In genomic region chr9:93064392-93065124, GRCh38 we compare ENCODE assay signal across 9 cellular contexts. TPM values are rescaled to one million over a fixed set of nuclear protein-coding genes. Genes with fewer than 3 reads are reported as not detected.
DNase-seq lines count a peak whose midpoint lies in the region; ATAC-seq, FAIRE-seq and TF ChIP-seq lines count a peak whose summit lies in the region.
"Had no signal": no experiment of that assay in that cellular context is flagged by ENCODE, and none has a peak within 500 bp of the region (broad histone marks: within the 10 kb centered on the region; RNA-seq: fewer than 3 reads in every experiment).

No MANE protein-coding gene starts in this region.

- DNase-seq in NCI-H82 (lab: John Stamatoyannopoulos, UW) (peak; percentile 38), NCI-H82 treated with DMSO at 0.1 percent for 48 hours (lab: John Stamatoyannopoulos, UW; ENCODE audit: unreplicated experiment) (no peak), SKM-1 (lab: John Stamatoyannopoulos, UW; ENCODE audit: unreplicated experiment) (peak; percentile 72), pancreas (no peak), posterior cingulate gyrus (no peak), kidney glomerular epithelial cell (lab: John Stamatoyannopoulos, UW) (no peak)
- DNase-seq in activated naive CD4-positive, alpha-beta T cell (lab: John Stamatoyannopoulos, UW), result peak; percentile 42 to 79 (median 68)

- no peaks in the 10 kb centered on the region for H3K36me3 ChIP-seq in pancreas

- no peaks in the 10 kb centered on the region for H3K9me3 ChIP-seq in pancreas

- peaks cover 0 to 4% (median 0%) of the 10 kb centered on the region in 3 donors for H3K4me1 ChIP-seq in pancreas

- H3K27ac ChIP-seq in pancreas, result no peak overlapping the region

- no peak for FAIRE-seq in pancreas (lab: Jason Lieb, UNC)
- FAIRE-seq: bronchial epithelial cell had no signal

- intact Hi-C loops in pancreas (cut with DNase I) (no loop called here), posterior cingulate gyrus (cut with DNase I) (no loop called here)

- no peak overlapping the region for H3K4me3 ChIP-seq in pancreas

- no peak for TF ChIP-seq CTCF in pancreas (IDR thresholded peaks at IDR 0.05)

- WGBS in pancreas, 2 donors, result 70 to 72% methylated on average over 12 of the region's 12 CpGs

- ATAC-seq in HG03342 (IDR thresholded peaks at IDR 0.05; ENCODE audit: unreplicated experiment) (peak; percentile 92), pancreas (peak in 3 of 4 donors; percentile 22 to 56 (median 44))

- no peaks in the 10 kb centered on the region for H3K27me3 ChIP-seq in pancreas

RNA-seq across cellular contexts. Expression of gene SUSD3, which starts 6.1 kb away (rescaled TPM):
- 1 to 10 TPM in 2 of 6 donors, under 1 TPM in 4; 0.16 to 2.8 (median 0.80) TPM for total RNA-seq in pancreas
- 1 to 10 TPM in 1 of 2 donors, under 1 TPM in 1; 0.27 to 1.4 TPM for polyA plus RNA-seq in pancreas

RNA-seq across cellular contexts. Expression of gene CARD19, which starts 31.5 kb away (rescaled TPM):
- total RNA-seq in pancreas, result 10 to 100 TPM in 1 of 6 donors, 1 to 10 TPM in 5; 4.3 to 11.0 (median 7.0) TPM
- 10 to 100 TPM; 15.7 to 20.4 TPM for polyA plus RNA-seq in pancreas

Comparison
In these comparisons a context has a peak if more than half of its experiments do, and no peak if none do; other contexts are left out.
1. DNase-seq: peak in NCI-H82 (single experiment), SKM-1 (single experiment) and activated naive CD4-positive, alpha-beta T cell (4 of 4); none in NCI-H82 treated with DMSO at 0.1 percent for 48 hours (single experiment), pancreas (0 of 6), posterior cingulate gyrus (0 of 10) and kidney glomerular epithelial cell (single experiment).